ENCODE assay signal across 1 cellular context in the genomic region with DNA sequence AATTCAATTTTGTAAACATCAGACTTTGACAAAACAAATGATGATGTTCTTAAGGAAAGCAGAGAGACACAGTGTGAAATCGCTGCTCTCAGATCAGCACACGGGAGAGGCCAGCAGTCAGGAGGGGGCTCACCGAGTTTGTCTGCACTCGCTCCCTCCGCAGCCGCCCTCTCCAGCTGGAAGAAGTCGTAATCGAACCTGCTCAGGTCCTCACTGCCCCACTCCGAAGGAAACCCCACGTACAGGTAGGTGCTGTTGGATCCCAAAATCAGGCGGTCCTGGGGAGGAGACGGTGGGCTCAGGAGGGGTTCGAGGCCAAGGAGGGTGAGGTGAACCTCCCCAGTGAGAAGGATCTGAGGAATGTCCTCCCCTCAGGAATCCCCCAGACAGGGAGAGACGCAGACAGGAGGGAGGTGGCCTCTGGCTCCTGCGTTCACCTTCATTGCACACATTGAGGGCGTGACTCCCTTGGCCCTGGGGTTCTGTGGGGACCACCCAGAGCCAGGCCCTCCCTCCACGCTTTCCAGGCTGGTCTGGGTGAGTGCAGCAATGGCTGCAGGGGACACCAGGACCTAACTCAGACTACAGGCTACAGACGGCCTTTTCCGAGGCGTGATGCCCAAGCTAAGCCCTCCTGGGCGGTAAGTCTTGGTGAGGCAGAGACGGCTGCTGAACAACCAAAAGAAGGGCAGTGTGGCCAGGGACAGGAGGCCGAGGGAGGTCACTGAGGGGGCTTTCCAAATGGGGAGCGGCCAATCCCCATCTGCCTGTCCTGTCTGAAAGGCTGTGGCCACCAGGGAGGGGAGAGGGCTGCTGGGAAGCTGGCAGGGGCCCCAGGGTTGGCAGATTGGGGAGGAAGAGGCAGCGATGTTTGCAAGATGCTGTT.
TF ChIP-seq lines count a peak whose summit lies in the region.

No MANE protein-coding gene starts in this region.

TF ChIP-seq in H1, 55 proteins besides CTCF, POLR2A, EP300 and RAD21:
- TF ChIP-seq BRCA1 (IDR thresholded peaks at IDR 0.05; ENCODE audit: low read depth, low read length) (no peak), CBX5 (IDR thresholded peaks at IDR 0.05; ENCODE audit: low read depth, low read length) (no peak), EZH2 (IDR thresholded peaks at IDR 0.05; ENCODE audit: low read depth, low read length, severe bottlenecking) (no peak), SIX5 (IDR thresholded peaks at IDR 0.05; ENCODE audit: low read depth, low read length) (no peak), FOSL1 (IDR thresholded peaks at IDR 0.05; ENCODE audit: insufficient read depth, low read depth, low read length) (no peak), MAFK (IDR thresholded peaks at IDR 0.05; ENCODE audit: low read depth, low read length) (no peak), GABPA (IDR thresholded peaks at IDR 0.05; ENCODE audit: borderline replicate concordance, insufficient read depth, low read length) (no peak), KDM5A (IDR thresholded peaks at IDR 0.05; ENCODE audit: low read length) (no peak), CTBP2 (IDR thresholded peaks at IDR 0.05; ENCODE audit: borderline replicate concordance, insufficient read depth, insufficient read length, low read length) (no peak), RNF2 (IDR thresholded peaks at IDR 0.05; ENCODE audit: borderline replicate concordance, low read depth, low read length, missing control alignments, poor library complexity, severe bottlenecking) (no peak), TCF12 (IDR thresholded peaks at IDR 0.05; ENCODE audit: low read depth, low read length) (no peak), EGR1 (IDR thresholded peaks at IDR 0.05; ENCODE audit: borderline replicate concordance, low read depth, low read length) (no peak), BACH1 (IDR thresholded peaks at IDR 0.05; ENCODE audit: low read length) (no peak), TAF1 (IDR thresholded peaks at IDR 0.05; ENCODE audit: low read depth, low read length) (no peak), POLR2AphosphoS5 (IDR thresholded peaks at IDR 0.05; ENCODE audit: low read depth, low read length) (no peak), ASH2L (IDR thresholded peaks at IDR 0.05; ENCODE audit: low read length) (no peak), RFX5 (IDR thresholded peaks at IDR 0.05; ENCODE audit: borderline replicate concordance, low read depth, low read length) (no peak)
- TF ChIP-seq, protein P1, sequence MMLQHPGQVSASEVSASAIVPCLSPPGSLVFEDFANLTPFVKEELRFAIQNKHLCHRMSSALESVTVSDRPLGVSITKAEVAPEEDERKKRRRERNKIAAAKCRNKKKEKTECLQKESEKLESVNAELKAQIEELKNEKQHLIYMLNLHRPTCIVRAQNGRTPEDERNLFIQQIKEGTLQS (IDR thresholded peaks at IDR 0.05; ENCODE audit: insufficient read depth, low read depth, low read length) = no peak
- TF ChIP-seq, protein P2, sequence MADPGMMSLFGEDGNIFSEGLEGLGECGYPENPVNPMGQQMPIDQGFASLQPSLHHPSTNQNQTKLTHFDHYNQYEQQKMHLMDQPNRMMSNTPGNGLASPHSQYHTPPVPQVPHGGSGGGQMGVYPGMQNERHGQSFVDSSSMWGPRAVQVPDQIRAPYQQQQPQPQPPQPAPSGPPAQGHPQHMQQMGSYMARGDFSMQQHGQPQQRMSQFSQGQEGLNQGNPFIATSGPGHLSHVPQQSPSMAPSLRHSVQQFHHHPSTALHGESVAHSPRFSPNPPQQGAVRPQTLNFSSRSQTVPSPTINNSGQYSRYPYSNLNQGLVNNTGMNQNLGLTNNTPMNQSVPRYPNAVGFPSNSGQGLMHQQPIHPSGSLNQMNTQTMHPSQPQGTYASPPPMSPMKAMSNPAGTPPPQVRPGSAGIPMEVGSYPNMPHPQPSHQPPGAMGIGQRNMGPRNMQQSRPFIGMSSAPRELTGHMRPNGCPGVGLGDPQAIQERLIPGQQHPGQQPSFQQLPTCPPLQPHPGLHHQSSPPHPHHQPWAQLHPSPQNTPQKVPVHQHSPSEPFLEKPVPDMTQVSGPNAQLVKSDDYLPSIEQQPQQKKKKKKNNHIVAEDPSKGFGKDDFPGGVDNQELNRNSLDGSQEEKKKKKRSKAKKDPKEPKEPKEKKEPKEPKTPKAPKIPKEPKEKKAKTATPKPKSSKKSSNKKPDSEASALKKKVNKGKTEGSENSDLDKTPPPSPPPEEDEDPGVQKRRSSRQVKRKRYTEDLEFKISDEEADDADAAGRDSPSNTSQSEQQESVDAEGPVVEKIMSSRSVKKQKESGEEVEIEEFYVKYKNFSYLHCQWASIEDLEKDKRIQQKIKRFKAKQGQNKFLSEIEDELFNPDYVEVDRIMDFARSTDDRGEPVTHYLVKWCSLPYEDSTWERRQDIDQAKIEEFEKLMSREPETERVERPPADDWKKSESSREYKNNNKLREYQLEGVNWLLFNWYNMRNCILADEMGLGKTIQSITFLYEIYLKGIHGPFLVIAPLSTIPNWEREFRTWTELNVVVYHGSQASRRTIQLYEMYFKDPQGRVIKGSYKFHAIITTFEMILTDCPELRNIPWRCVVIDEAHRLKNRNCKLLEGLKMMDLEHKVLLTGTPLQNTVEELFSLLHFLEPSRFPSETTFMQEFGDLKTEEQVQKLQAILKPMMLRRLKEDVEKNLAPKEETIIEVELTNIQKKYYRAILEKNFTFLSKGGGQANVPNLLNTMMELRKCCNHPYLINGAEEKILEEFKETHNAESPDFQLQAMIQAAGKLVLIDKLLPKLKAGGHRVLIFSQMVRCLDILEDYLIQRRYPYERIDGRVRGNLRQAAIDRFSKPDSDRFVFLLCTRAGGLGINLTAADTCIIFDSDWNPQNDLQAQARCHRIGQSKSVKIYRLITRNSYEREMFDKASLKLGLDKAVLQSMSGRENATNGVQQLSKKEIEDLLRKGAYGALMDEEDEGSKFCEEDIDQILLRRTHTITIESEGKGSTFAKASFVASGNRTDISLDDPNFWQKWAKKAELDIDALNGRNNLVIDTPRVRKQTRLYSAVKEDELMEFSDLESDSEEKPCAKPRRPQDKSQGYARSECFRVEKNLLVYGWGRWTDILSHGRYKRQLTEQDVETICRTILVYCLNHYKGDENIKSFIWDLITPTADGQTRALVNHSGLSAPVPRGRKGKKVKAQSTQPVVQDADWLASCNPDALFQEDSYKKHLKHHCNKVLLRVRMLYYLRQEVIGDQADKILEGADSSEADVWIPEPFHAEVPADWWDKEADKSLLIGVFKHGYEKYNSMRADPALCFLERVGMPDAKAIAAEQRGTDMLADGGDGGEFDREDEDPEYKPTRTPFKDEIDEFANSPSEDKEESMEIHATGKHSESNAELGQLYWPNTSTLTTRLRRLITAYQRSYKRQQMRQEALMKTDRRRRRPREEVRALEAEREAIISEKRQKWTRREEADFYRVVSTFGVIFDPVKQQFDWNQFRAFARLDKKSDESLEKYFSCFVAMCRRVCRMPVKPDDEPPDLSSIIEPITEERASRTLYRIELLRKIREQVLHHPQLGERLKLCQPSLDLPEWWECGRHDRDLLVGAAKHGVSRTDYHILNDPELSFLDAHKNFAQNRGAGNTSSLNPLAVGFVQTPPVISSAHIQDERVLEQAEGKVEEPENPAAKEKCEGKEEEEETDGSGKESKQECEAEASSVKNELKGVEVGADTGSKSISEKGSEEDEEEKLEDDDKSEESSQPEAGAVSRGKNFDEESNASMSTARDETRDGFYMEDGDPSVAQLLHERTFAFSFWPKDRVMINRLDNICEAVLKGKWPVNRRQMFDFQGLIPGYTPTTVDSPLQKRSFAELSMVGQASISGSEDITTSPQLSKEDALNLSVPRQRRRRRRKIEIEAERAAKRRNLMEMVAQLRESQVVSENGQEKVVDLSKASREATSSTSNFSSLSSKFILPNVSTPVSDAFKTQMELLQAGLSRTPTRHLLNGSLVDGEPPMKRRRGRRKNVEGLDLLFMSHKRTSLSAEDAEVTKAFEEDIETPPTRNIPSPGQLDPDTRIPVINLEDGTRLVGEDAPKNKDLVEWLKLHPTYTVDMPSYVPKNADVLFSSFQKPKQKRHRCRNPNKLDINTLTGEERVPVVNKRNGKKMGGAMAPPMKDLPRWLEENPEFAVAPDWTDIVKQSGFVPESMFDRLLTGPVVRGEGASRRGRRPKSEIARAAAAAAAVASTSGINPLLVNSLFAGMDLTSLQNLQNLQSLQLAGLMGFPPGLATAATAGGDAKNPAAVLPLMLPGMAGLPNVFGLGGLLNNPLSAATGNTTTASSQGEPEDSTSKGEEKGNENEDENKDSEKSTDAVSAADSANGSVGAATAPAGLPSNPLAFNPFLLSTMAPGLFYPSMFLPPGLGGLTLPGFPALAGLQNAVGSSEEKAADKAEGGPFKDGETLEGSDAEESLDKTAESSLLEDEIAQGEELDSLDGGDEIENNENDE (IDR thresholded peaks at IDR 0.05; ENCODE audit: insufficient replicate concordance, low read length) = no peak
